1 cellular context compared by ENCODE assay signal in genomic region chr6:104954091-104954797, GRCh38.
TF ChIP-seq lines count a peak whose summit lies in the region.

No MANE protein-coding gene starts in this region.

TF ChIP-seq in HEK293, 187 proteins besides CTCF, POLR2A, EP300 and RAD21:
- no peak for TF ChIP-seq ZNF184 (tag by site-specific recombination; IDR thresholded peaks at IDR 0.05)
- peak; percentile 93 for TF ChIP-seq ZNF366 (tag by site-specific recombination; conservative IDR thresholded peaks at IDR 0.05)
- 0 out of 2 replicates have a peak, but pooled peaks have one; percentile 43 for TF ChIP-seq ZNF24 (tag by site-specific recombination; IDR thresholded peaks at IDR 0.05)
- peak; percentile 49 for TF ChIP-seq ZBTB17 (tag by site-specific recombination; IDR thresholded peaks at IDR 0.05)
- TF ChIP-seq ZXDB (tag by site-specific recombination; IDR thresholded peaks at IDR 0.05) = 0 out of 2 replicates have a peak, but pooled peaks have one; percentile 25
- TF ChIP-seq ZSCAN30 (tag by site-specific recombination; IDR thresholded peaks at IDR 0.05) = 0 out of 2 replicates have a peak, but pooled peaks have one; percentile 33
- TF ChIP-seq KLF16 (tag by site-specific recombination; IDR thresholded peaks at IDR 0.05) = peak; percentile 23; the same call in 1 of the 2 replicates
- TF ChIP-seq, protein P1, sequence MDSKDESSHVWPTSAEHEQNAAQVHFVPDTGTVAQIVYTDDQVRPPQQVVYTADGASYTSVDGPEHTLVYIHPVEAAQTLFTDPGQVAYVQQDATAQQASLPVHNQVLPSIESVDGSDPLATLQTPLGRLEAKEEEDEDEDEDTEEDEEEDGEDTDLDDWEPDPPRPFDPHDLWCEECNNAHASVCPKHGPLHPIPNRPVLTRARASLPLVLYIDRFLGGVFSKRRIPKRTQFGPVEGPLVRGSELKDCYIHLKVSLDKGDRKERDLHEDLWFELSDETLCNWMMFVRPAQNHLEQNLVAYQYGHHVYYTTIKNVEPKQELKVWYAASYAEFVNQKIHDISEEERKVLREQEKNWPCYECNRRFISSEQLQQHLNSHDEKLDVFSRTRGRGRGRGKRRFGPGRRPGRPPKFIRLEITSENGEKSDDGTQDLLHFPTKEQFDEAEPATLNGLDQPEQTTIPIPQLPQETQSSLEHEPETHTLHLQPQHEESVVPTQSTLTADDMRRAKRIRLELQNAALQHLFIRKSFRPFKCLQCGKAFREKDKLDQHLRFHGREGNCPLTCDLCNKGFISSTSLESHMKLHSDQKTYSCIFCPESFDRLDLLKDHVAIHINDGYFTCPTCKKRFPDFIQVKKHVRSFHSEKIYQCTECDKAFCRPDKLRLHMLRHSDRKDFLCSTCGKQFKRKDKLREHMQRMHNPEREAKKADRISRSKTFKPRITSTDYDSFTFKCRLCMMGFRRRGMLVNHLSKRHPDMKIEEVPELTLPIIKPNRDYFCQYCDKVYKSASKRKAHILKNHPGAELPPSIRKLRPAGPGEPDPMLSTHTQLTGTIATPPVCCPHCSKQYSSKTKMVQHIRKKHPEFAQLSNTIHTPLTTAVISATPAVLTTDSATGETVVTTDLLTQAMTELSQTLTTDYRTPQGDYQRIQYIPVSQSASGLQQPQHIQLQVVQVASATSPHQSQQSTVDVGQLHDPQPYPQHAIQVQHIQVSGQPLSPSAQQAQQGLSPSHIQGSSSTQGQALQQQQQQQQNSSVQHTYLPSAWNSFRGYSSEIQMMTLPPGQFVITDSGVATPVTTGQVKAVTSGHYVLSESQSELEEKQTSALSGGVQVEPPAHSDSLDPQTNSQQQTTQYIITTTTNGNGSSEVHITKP (tag by site-specific recombination; IDR thresholded peaks at IDR 0.05) = peak; percentile 71; the same call in 1 of the 2 replicates
- peak; percentile 88 for TF ChIP-seq IKZF3 (tag by site-specific recombination; IDR thresholded peaks at IDR 0.05)
- TF ChIP-seq BCL11B (tag by site-specific recombination; IDR thresholded peaks at IDR 0.05; ENCODE audit: low read depth) = peak; percentile 87
- no peak for TF ChIP-seq AEBP2 (tag by site-specific recombination; IDR thresholded peaks at IDR 0.05; ENCODE audit: borderline replicate concordance)
- no peak for TF ChIP-seq ZFP37 (tag by site-specific recombination; IDR thresholded peaks at IDR 0.05)
- TF ChIP-seq, protein P2, sequence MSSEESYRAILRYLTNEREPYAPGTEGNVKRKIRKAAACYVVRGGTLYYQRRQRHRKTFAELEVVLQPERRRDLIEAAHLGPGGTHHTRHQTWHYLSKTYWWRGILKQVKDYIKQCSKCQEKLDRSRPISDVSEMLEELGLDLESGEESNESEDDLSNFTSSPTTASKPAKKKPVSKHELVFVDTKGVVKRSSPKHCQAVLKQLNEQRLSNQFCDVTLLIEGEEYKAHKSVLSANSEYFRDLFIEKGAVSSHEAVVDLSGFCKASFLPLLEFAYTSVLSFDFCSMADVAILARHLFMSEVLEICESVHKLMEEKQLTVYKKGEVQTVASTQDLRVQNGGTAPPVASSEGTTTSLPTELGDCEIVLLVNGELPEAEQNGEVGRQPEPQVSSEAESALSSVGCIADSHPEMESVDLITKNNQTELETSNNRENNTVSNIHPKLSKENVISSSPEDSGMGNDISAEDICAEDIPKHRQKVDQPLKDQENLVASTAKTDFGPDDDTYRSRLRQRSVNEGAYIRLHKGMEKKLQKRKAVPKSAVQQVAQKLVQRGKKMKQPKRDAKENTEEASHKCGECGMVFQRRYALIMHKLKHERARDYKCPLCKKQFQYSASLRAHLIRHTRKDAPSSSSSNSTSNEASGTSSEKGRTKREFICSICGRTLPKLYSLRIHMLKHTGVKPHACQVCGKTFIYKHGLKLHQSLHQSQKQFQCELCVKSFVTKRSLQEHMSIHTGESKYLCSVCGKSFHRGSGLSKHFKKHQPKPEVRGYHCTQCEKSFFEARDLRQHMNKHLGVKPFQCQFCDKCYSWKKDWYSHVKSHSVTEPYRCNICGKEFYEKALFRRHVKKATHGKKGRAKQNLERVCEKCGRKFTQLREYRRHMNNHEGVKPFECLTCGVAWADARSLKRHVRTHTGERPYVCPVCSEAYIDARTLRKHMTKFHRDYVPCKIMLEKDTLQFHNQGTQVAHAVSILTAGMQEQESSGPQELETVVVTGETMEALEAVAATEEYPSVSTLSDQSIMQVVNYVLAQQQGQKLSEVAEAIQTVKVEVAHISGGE (tag by site-specific recombination; conservative IDR thresholded peaks at IDR 0.05; ENCODE audit: low read depth) = peak; percentile 53
- 0 out of 2 replicates have a peak, but pooled peaks have one; percentile 5 for TF ChIP-seq ZNF10 (tag by site-specific recombination; IDR thresholded peaks at IDR 0.05)
- peak; percentile 98 for TF ChIP-seq PRDM1 (tag by site-specific recombination; IDR thresholded peaks at IDR 0.05)
- TF ChIP-seq ZNF354C (tag by site-specific recombination; IDR thresholded peaks at IDR 0.05; ENCODE audit: borderline replicate concordance, low read depth) = no peak
- TF ChIP-seq ZNF335 (tag by site-specific recombination; conservative IDR thresholded peaks at IDR 0.05) = peak; percentile 41; the same call in 1 of the 2 replicates
- TF ChIP-seq ZNF433 (tag by site-specific recombination; IDR thresholded peaks at IDR 0.05; ENCODE audit: low read depth) = no peak
- TF ChIP-seq ZNF501 (tag by site-specific recombination; IDR thresholded peaks at IDR 0.05) = 0 out of 2 replicates have a peak, but pooled peaks have one; percentile 20
- 0 out of 2 replicates have a peak, but pooled peaks have one; percentile 23 for TF ChIP-seq PRDM6 (tag by site-specific recombination; IDR thresholded peaks at IDR 0.05)
- peak; percentile 49; the same call in 1 of the 2 replicates for TF ChIP-seq ZEB2 (tag by site-specific recombination; IDR thresholded peaks at IDR 0.05)
- TF ChIP-seq BCL11A (tag by site-specific recombination; IDR thresholded peaks at IDR 0.05; ENCODE audit: low read depth) = peak; percentile 86
- TF ChIP-seq, protein P3, sequence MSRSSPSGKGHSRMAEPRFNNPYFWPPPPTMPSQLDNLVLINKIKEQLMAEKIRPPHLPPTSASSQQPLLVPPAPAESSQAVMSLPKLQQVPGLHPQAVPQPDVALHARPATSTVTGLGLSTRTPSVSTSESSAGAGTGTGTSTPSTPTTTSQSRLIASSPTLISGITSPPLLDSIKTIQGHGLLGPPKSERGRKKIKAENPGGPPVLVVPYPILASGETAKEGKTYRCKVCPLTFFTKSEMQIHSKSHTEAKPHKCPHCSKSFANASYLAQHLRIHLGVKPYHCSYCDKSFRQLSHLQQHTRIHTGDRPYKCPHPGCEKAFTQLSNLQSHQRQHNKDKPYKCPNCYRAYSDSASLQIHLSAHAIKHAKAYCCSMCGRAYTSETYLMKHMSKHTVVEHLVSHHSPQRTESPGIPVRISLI (tag by site-specific recombination; IDR thresholded peaks at IDR 0.05) = no peak
- TF ChIP-seq, protein P4, sequence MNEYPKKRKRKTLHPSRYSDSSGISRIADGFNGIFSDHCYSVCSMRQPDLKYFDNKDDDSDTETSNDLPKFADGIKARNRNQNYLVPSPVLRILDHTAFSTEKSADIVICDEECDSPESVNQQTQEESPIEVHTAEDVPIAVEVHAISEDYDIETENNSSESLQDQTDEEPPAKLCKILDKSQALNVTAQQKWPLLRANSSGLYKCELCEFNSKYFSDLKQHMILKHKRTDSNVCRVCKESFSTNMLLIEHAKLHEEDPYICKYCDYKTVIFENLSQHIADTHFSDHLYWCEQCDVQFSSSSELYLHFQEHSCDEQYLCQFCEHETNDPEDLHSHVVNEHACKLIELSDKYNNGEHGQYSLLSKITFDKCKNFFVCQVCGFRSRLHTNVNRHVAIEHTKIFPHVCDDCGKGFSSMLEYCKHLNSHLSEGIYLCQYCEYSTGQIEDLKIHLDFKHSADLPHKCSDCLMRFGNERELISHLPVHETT (tag by site-specific recombination; IDR thresholded peaks at IDR 0.05) = 0 out of 2 replicates have a peak, but pooled peaks have one; percentile 23
- peak; percentile 14; the same call in 1 of the 2 replicates for TF ChIP-seq ZNF2 (tag by site-specific recombination; IDR thresholded peaks at IDR 0.05)
- TF ChIP-seq ZNF266 (tag by site-specific recombination; IDR thresholded peaks at IDR 0.05; ENCODE audit: low read depth) = no peak
